Comparison of ENCODE assay signal across 2 cellular contexts in genomic region chr15:55234800-55235104, GRCh38.
TF ChIP-seq lines count a peak whose summit lies in the region.

No MANE protein-coding gene starts in this region.

TF ChIP-seq in HepG2, 621 proteins besides CTCF, POLR2A, EP300 and RAD21:
- TF ChIP-seq MAFK (conservative IDR thresholded peaks at IDR 0.05 in 1 of 2, IDR thresholded peaks at IDR 0.05 in 1 of 2; ENCODE audit: low read length in 2 of 2): peak; percentile 53 to 55
- peak; percentile 46; the same call in 1 of the 2 replicates for TF ChIP-seq MAFF (IDR thresholded peaks at IDR 0.05; ENCODE audit: low read depth, low read length)
- TF ChIP-seq KDM5A (IDR thresholded peaks at IDR 0.05; ENCODE audit: borderline replicate concordance, low read length): no peak
- no peak for TF ChIP-seq HMGXB4 (CRISPR knock-in tag; IDR thresholded peaks at IDR 0.05; ENCODE audit: borderline replicate concordance in 1 of 2, low read depth in 1 of 2)
- peak; percentile 39; the same call in 1 of the 2 replicates for TF ChIP-seq GATAD2A (CRISPR knock-in tag; IDR thresholded peaks at IDR 0.05)
- TF ChIP-seq AHR (CRISPR knock-in tag; IDR thresholded peaks at IDR 0.05): no peak
- no peak for TF ChIP-seq HHEX (CRISPR knock-in tag; IDR thresholded peaks at IDR 0.05)
- no peak for TF ChIP-seq ATF6 (CRISPR knock-in tag; conservative IDR thresholded peaks at IDR 0.05)
TF ChIP-seq in HepG2: peak in this region for 3.

TF ChIP-seq in K562, 482 proteins besides CTCF, POLR2A, EP300 and RAD21:
- no peak for TF ChIP-seq FUS (optimal IDR thresholded peaks at IDR 0.05; ENCODE audit: low read depth, low read length)
- TF ChIP-seq ZFP30 (CRISPR knock-in tag; IDR thresholded peaks at IDR 0.05; ENCODE audit: borderline replicate concordance): no peak
- TF ChIP-seq NUFIP1 (IDR thresholded peaks at IDR 0.05; ENCODE audit: partially characterized antibody): no peak
- TF ChIP-seq DEAF1 (CRISPR knock-in tag; IDR thresholded peaks at IDR 0.05): no peak
- peak; percentile 24; the same call in 1 of the 2 replicates for TF ChIP-seq MAFF (IDR thresholded peaks at IDR 0.05; ENCODE audit: low read length)
- no peak for TF ChIP-seq CAMTA2 (CRISPR knock-in tag; conservative IDR thresholded peaks at IDR 0.05)
- TF ChIP-seq YY1 (IDR thresholded peaks at IDR 0.05; ENCODE audit: borderline replicate concordance in 1 of 3, control insufficient read depth in 1 of 3, extremely low read depth in 1 of 3, insufficient read depth in 3 of 3, insufficient read length in 1 of 3, insufficient replicate concordance in 2 of 3, low read depth in 1 of 3, low read length in 2 of 3): no peak
- TF ChIP-seq ZNF592 (IDR thresholded peaks at IDR 0.05): no peak
- peak; percentile 47; the same call in 1 of the 2 replicates for TF ChIP-seq ZNF316 (IDR thresholded peaks at IDR 0.05)
